13 cellular contexts compared by ENCODE assay signal in the genomic region with DNA sequence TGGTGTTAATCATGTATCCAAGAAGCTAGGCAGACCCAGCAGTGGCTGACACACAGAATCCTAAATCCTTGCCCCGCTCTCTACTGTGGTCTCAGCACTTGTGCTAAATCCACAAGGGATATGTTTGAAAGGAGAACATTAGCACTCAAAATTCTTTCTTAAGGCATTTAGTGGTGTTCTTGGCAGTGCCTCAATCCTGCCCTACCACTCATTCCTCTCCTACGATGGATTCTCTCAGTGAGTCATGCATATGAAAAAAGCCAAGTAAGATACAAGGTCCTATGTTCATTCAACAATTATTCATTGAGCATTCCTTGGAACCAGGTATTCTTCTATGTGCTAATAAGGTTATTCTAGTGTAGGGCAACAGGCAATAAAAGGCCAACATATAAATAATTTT. TPM values are rescaled to one million over a fixed set of nuclear protein-coding genes. Genes with fewer than 3 reads are reported as not detected.
A peak's percentile ranks its signal among the peaks of the same experiment; 100 is the strongest.
DNase-seq lines count a peak whose midpoint lies in the region; ATAC-seq and TF ChIP-seq lines count a peak whose summit lies in the region.
"Had no signal": no experiment of that assay in that cellular context is flagged by ENCODE, and none has a peak within 500 bp of the region (broad histone marks: within the 10 kb centered on the region; RNA-seq: fewer than 3 reads in every experiment).

No MANE protein-coding gene starts in this region.

- TF ChIP-seq CTCF in RWPE2 (IDR thresholded peaks at IDR 0.05; ENCODE audit: poor library complexity, severe bottlenecking) (no peak), epithelial cell of proximal tubule (conservative IDR thresholded peaks at IDR 0.05; ENCODE audit: low read depth, low read length) (no peak), esophagus squamous epithelium (IDR thresholded peaks at IDR 0.05) (no peak)

- WGBS in esophagus squamous epithelium, 2 donors = 50 to 68% methylated on average over 2 of the region's 2 CpGs

- H3K27me3 Mint-ChIP-seq in activated CD4-positive, alpha-beta memory T cell treated with anti-CD3 and anti-CD28 coated beads for 36 hours = no peaks in the 10 kb centered on the region

- no peaks in the 10 kb centered on the region for H3K36me3 Mint-ChIP-seq in activated CD4-positive, alpha-beta memory T cell treated with anti-CD3 and anti-CD28 coated beads for 36 hours

- H3K9me3 ChIP-seq in RWPE2 (ENCODE audit: severe bottlenecking) = no peaks in the 10 kb centered on the region
- no peaks in the 10 kb centered on the region for H3K9me3 ChIP-seq in esophagus squamous epithelium

- H3K36me3 ChIP-seq in RWPE2 (ENCODE audit: low read depth) (no peaks in the 10 kb centered on the region), esophagus squamous epithelium (peaks cover 0 to 19% (median 0%) of the 10 kb centered on the region in 3 donors)

- H3K4me1 Mint-ChIP-seq in activated CD4-positive, alpha-beta memory T cell treated with anti-CD3 and anti-CD28 coated beads for 36 hours (ENCODE audit: low read depth) = peaks cover 5% of the 10 kb centered on the region

- POLR2A ChIA-PET in activated CD4-positive, alpha-beta memory T cell treated with anti-CD3 and anti-CD28 coated beads for 36 hours (lab: Charles Lee) = no interaction called here

- H3K4me3 ChIP-seq in RWPE2 (ENCODE audit: severe bottlenecking) (no peak overlapping the region), epithelial cell of proximal tubule (ENCODE audit: low read depth, low read length) (no peak overlapping the region), esophagus squamous epithelium (no peak overlapping the region)
- H3K4me3 ChIP-seq: GM12878 had no signal

- H3K4me1 ChIP-seq in RWPE2 (ENCODE audit: insufficient read depth, poor library complexity, severe bottlenecking) (no peaks in the 10 kb centered on the region), esophagus squamous epithelium (peaks cover 4 to 37% (median 10%) of the 10 kb centered on the region in 3 donors)

- H3K27ac Mint-ChIP-seq in activated CD4-positive, alpha-beta memory T cell treated with anti-CD3 and anti-CD28 coated beads for 36 hours = no peak overlapping the region

- CTCF ChIA-PET in activated CD4-positive, alpha-beta memory T cell treated with anti-CD3 and anti-CD28 coated beads for 36 hours (lab: Charles Lee) = no interaction called here

- H3K27me3 ChIP-seq in RWPE2 (ENCODE audit: insufficient read depth, poor library complexity, severe bottlenecking) (no peaks in the 10 kb centered on the region), esophagus squamous epithelium (no peaks in the 10 kb centered on the region)

- intact Hi-C loops in Right ventricle myocardium inferior (cut with DNase I) = no loop called here
- intact Hi-C loops in esophagus squamous epithelium (cut with DNase I) = no loop called here
- intact Hi-C loops in activated CD4-positive, alpha-beta memory T cell treated with anti-CD3 and anti-CD28 coated beads for 36 hours (cut with micrococcal nuclease) = no loop called here

- no peak for TF ChIP-seq POLR2A in esophagus squamous epithelium (IDR thresholded peaks at IDR 0.05)

- H3K27ac ChIP-seq in RWPE2 (ENCODE audit: poor library complexity, severe bottlenecking) (no peak overlapping the region), esophagus squamous epithelium (no peak overlapping the region)
- H3K27ac ChIP-seq: C4-2B had no signal

- no peaks in the 10 kb centered on the region for H3K9me3 Mint-ChIP-seq in activated CD4-positive, alpha-beta memory T cell treated with anti-CD3 and anti-CD28 coated beads for 36 hours

- DNase-seq in COLO829 (ENCODE audit: low spot score) (peak; percentile 33), RWPE2 (ENCODE audit: low spot score) (no peak), epithelial cell of proximal tubule (ENCODE audit: low read depth) (peak; percentile 32), non-pigmented ciliary epithelial cell (ENCODE audit: low read depth) (peak; percentile 44), Right ventricle myocardium inferior (ENCODE audit: missing footprints) (no peak), esophagus squamous epithelium (lab: John Stamatoyannopoulos, UW) (no peak), C1 segment of cervical spinal cord (lab: John Stamatoyannopoulos, UW) (no peak)
- DNase-seq in activated CD4-positive, alpha-beta memory T cell treated with anti-CD3 and anti-CD28 coated beads for 36 hours = no peak
- DNase-seq: activated CD8-positive, alpha-beta memory T cell treated with anti-CD3 and anti-CD28 coated beads, Interleukin-2, amount 50 U/mL, for 48 hours; activated naive CD4-positive, alpha-beta T cell treated with anti-CD3 and anti-CD28 coated beads, Interleukin-2, amount 50 U/mL, for 16 hours; islet precursor cell had no signal

- H3K4me3 Mint-ChIP-seq in activated CD4-positive, alpha-beta memory T cell treated with anti-CD3 and anti-CD28 coated beads for 36 hours = no peak overlapping the region

- ATAC-seq in RWPE2 (ENCODE audit: low read depth) (peak; percentile 52; the same call in 2 of the 3 replicates), Right ventricle myocardium inferior (no peak)
- ATAC-seq: GM12878 had no signal

RNA-seq across cellular contexts. Expression of gene RRP8, which starts 31.2 kb away (rescaled TPM):
- total RNA-seq in epithelial cell of proximal tubule (6.7 and 20.5 TPM in 2 replicates), Right ventricle myocardium inferior (22.9 TPM), esophagus squamous epithelium (10 to 100 TPM; 10.9 to 23.5 (median 15.7) TPM)
- 10 to 100 TPM; 34.9 to 37.5 TPM for total RNA-seq in activated CD4-positive, alpha-beta memory T cell treated with anti-CD3 and anti-CD28 coated beads for 36 hours

RNA-seq across cellular contexts. Expression of gene ILK, which starts 31.4 kb away (rescaled TPM):
- total RNA-seq in epithelial cell of proximal tubule (118 and 184 TPM in 2 replicates), Right ventricle myocardium inferior (233 TPM), esophagus squamous epithelium (100 to 1,000 TPM in 1 of 4 donors, 10 to 100 TPM in 3; 34.5 to 128 (median 49.5) TPM)
- total RNA-seq in activated CD4-positive, alpha-beta memory T cell treated with anti-CD3 and anti-CD28 coated beads for 36 hours = 10 to 100 TPM; 89.2 to 95.8 TPM

RNA-seq across cellular contexts. Expression of gene TAF10, which starts 39.8 kb away (rescaled TPM):
- 108 and 205 TPM in 2 replicates for total RNA-seq in epithelial cell of proximal tubule
- total RNA-seq in Right ventricle myocardium inferior = 90.9 TPM
- 10 to 100 TPM; 31.9 to 69.2 (median 48.6) TPM for total RNA-seq in esophagus squamous epithelium
- total RNA-seq in activated CD4-positive, alpha-beta memory T cell treated with anti-CD3 and anti-CD28 coated beads for 36 hours = 100 to 1,000 TPM; 158 to 165 TPM

RNA-seq across cellular contexts. Expression of gene TPP1, which starts 47.0 kb away (rescaled TPM):
- total RNA-seq in epithelial cell of proximal tubule (7.4 and 15.4 TPM in 2 replicates), Right ventricle myocardium inferior (81.5 TPM), esophagus squamous epithelium (10 to 100 TPM; 15.4 to 34.9 (median 27.8) TPM)
- 10 to 100 TPM; 53.2 to 56.6 TPM for total RNA-seq in activated CD4-positive, alpha-beta memory T cell treated with anti-CD3 and anti-CD28 coated beads for 36 hours

Comparison
In these comparisons a context has a peak if more than half of its experiments do, and no peak if none do; other contexts are left out.
1. DNase-seq: peak in COLO829 (single experiment), epithelial cell of proximal tubule (single experiment) and non-pigmented ciliary epithelial cell (single experiment); none in RWPE2 (single experiment), Right ventricle myocardium inferior (single experiment), esophagus squamous epithelium (single experiment), C1 segment of cervical spinal cord (0 of 14) and activated CD4-positive, alpha-beta memory T cell treated with anti-CD3 and anti-CD28 coated beads for 36 hours (single experiment).